ENCODE assay signal across 8 cellular contexts in genomic region chr6:113969888-113970807, GRCh38.
DNase-seq lines count a peak whose midpoint lies in the region; ATAC-seq and TF ChIP-seq lines count a peak whose summit lies in the region.

No MANE protein-coding gene starts in this region.

- H3K27me3 ChIP-seq in mucosa of rectum (ENCODE audit: control insufficient read depth in 2 of 2, insufficient read depth in 2 of 2, low read length in 2 of 2) = no peaks in the 10 kb centered on the region

- TF ChIP-seq POLR2A in erythroblast (IDR thresholded peaks at IDR 0.05; ENCODE audit: low read length) = no peak

- no peaks in the 10 kb centered on the region for H3K36me3 ChIP-seq in mucosa of rectum (ENCODE audit: control insufficient read depth in 2 of 2, insufficient read depth in 2 of 2, low read length in 2 of 2)

- peak overlapping the region; percentile 92 to 94 for H3K27ac ChIP-seq in mucosa of rectum (ENCODE audit: low read depth in 2 of 2, low read length in 2 of 2)

- H3K4me3 ChIP-seq in mucosa of rectum (ENCODE audit: low read length in 2 of 2) = peak overlapping the region; percentile 89 to 94

- peaks cover 4 to 16% of the 10 kb centered on the region in 2 donors for H3K4me1 ChIP-seq in mucosa of rectum (ENCODE audit: control insufficient read depth in 2 of 2, insufficient read depth in 2 of 2, low read length in 2 of 2)

- no peaks in the 10 kb centered on the region for H3K9me3 ChIP-seq in mucosa of rectum (ENCODE audit: control insufficient read depth in 2 of 2, low read length in 2 of 2)

- peak; percentile 47 for DNase-seq in AG08395 (ENCODE audit: low spot score)
- peak; percentile 11 for DNase-seq in NCI-H82 treated with DMSO at 0.1 percent for 48 hours (lab: John Stamatoyannopoulos, UW; ENCODE audit: unreplicated experiment)
- DNase-seq in activated T-cell treated with anti-CD3 and anti-CD28 coated beads for 48 hours (ENCODE audit: low read depth) = peak; percentile 39
- DNase-seq in erythroblast (lab: John Stamatoyannopoulos, UW) = peak; percentile 73 to 77
- DNase-seq in stimulated activated CD8-positive, alpha-beta memory T cell treated with anti-CD3 and anti-CD28 coated beads, Interleukin-7, amount 100 ng/mL, for 1 hour (ENCODE audit: low read depth in 2 of 2) = peak; percentile 12 to 19

- H3K9ac ChIP-seq in mucosa of rectum (ENCODE audit: low read depth in 1 of 2, low read length in 2 of 2) = peak overlapping the region; percentile 82 to 87

- ATAC-seq in GM18868 (IDR thresholded peaks at IDR 0.05; ENCODE audit: unreplicated experiment) (peak; percentile 37), HG03103 (IDR thresholded peaks at IDR 0.05; ENCODE audit: low read depth, unreplicated experiment) (peak; percentile 26)

Comparison
In these comparisons a context has a peak if more than half of its experiments do, and no peak if none do; other contexts are left out.
1. Peak in every context shown above with its lines: DNase-seq, ATAC-seq, H3K4me3 ChIP-seq and H3K27ac ChIP-seq.
2. DNase-seq: peak in every context shown above with its lines; median percentile 75 in erythroblast; 47 in AG08395; 39 in activated T-cell treated with anti-CD3 and anti-CD28 coated beads for 48 hours; 16 in stimulated activated CD8-positive, alpha-beta memory T cell treated with anti-CD3 and anti-CD28 coated beads, Interleukin-7, amount 100 ng/mL, for 1 hour; 11 in NCI-H82 treated with DMSO at 0.1 percent for 48 hours.